In the genomic region with DNA sequence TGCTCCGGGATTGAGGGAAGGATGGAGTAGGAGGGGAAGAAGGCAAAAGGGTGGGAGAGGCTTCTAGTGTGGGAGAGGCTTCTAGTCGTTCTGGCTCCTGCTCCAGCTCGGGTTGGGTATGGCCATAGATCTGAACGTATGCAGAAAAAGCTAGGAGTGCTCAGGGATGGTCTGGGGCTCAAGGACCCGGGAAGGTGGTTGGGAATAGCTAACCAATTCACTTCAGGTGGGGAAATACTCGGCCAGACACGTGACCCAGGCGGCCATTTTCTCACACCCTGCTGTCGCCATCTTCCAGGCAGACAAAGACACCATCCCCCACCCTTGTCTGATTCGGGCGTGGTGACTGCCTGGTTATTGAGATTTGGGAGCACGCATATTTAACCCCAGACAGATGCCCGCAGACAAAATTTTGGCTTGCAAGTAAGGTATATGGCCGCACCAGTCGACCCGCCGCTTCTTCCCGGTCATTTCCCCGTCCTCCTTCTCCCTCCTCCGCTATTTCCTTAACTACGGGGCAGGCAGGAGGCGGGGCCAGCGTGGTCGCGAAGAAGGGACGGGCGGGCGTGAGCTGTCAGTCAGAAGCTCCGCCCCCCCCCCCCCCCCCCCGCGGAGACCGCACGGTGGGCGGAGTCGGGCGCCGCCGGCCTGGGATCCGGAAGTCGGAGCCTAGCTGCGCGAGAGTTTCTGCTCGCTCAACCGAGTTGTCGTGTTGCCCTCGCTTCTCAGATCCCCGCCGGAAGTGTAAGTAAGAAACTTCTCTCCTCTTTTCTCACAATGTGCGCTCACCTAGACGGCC, we compare ENCODE assay signal across 1 cellular context.
TF ChIP-seq lines count a peak whose summit lies in the region.

A gene with protein sequence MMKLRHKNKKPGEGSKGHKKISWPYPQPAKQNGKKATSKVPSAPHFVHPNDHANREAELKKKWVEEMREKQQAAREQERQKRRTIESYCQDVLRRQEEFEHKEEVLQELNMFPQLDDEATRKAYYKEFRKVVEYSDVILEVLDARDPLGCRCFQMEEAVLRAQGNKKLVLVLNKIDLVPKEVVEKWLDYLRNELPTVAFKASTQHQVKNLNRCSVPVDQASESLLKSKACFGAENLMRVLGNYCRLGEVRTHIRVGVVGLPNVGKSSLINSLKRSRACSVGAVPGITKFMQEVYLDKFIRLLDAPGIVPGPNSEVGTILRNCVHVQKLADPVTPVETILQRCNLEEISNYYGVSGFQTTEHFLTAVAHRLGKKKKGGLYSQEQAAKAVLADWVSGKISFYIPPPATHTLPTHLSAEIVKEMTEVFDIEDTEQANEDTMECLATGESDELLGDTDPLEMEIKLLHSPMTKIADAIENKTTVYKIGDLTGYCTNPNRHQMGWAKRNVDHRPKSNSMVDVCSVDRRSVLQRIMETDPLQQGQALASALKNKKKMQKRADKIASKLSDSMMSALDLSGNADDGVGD (plus strand): TSS at position 661 of the 799 bp plus-strand sequence. CDS start 2,348 bp downstream, outside the sequence.

TF ChIP-seq in HepG2, 621 proteins besides CTCF, POLR2A, EP300 and RAD21 (continued from another document and continues in another):
- no peak for TF ChIP-seq ZSCAN12 (CRISPR knock-in tag; IDR thresholded peaks at IDR 0.05)
- TF ChIP-seq TRIM24 (CRISPR knock-in tag; IDR thresholded peaks at IDR 0.05), result no peak
- TF ChIP-seq, protein P1, sequence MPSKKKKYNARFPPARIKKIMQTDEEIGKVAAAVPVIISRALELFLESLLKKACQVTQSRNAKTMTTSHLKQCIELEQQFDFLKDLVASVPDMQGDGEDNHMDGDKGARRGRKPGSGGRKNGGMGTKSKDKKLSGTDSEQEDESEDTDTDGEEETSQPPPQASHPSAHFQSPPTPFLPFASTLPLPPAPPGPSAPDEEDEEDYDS (CRISPR knock-in tag; IDR thresholded peaks at IDR 0.05), result peak; percentile 64
- TF ChIP-seq KDM5B (CRISPR knock-in tag; IDR thresholded peaks at IDR 0.05; ENCODE audit: borderline replicate concordance), result no peak
- no peak for TF ChIP-seq ZNF577 (CRISPR knock-in tag; IDR thresholded peaks at IDR 0.05; ENCODE audit: borderline replicate concordance, low read depth)
- no peak for TF ChIP-seq RBM39 (IDR thresholded peaks at IDR 0.05; ENCODE audit: low read depth, low read length, poor library complexity, severe bottlenecking)
- no peak for TF ChIP-seq CCDC6 (CRISPR knock-in tag; IDR thresholded peaks at IDR 0.05)
- no peak for TF ChIP-seq NPAS2 (CRISPR knock-in tag; IDR thresholded peaks at IDR 0.05; ENCODE audit: borderline replicate concordance)
- no peak for TF ChIP-seq SMARCE1 (IDR thresholded peaks at IDR 0.05; ENCODE audit: borderline replicate concordance)
- TF ChIP-seq, protein P2, sequence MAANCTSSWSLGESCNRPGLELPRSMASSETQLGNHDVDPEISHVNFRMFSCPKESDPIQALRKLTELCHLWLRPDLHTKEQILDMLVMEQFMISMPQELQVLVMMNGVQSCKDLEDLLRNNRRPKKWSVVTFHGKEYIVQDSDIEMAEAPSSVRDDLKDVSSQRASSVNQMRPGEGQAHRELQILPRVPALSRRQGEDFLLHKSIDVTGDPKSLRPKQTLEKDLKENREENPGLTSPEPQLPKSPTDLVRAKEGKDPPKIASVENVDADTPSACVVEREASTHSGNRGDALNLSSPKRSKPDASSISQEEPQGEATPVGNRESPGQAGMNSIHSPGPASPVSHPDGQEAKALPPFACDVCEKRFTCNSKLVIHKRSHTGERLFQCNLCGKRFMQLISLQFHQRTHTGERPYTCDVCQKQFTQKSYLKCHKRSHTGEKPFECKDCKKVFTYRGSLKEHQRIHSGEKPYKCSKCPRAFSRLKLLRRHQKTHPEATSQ (CRISPR knock-in tag; IDR thresholded peaks at IDR 0.05; ENCODE audit: borderline replicate concordance), result no peak
- peak; percentile 93 for TF ChIP-seq YY1 (IDR thresholded peaks at IDR 0.05; ENCODE audit: insufficient read depth, insufficient replicate concordance, low read depth, low read length)
- TF ChIP-seq SETDB1 (CRISPR knock-in tag; IDR thresholded peaks at IDR 0.05; ENCODE audit: borderline replicate concordance), result no peak
- no peak for TF ChIP-seq TEAD3 (CRISPR knock-in tag; optimal IDR thresholded peaks at IDR 0.05; ENCODE audit: borderline replicate concordance)
- no peak for TF ChIP-seq SRSF1 (optimal IDR thresholded peaks at IDR 0.05; ENCODE audit: low read depth, low read length)
- no peak for TF ChIP-seq U2AF1 (optimal IDR thresholded peaks at IDR 0.05; ENCODE audit: low read depth, low read length)
- no peak for TF ChIP-seq ATAD3A (CRISPR knock-in tag; IDR thresholded peaks at IDR 0.05)
- no peak for TF ChIP-seq ZNF234 (CRISPR knock-in tag; conservative IDR thresholded peaks at IDR 0.05)
- TF ChIP-seq, protein P3, sequence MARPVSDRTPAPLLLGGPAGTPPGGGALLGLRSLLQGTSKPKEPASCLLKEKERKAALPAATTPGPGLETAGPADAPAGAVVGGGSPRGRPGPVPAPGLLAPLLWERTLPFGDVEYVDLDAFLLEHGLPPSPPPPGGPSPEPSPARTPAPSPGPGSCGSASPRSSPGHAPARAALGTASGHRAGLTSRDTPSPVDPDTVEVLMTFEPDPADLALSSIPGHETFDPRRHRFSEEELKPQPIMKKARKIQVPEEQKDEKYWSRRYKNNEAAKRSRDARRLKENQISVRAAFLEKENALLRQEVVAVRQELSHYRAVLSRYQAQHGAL (CRISPR knock-in tag; IDR thresholded peaks at IDR 0.05; ENCODE audit: not compliant biosample characterization), result no peak
- TF ChIP-seq, protein P4, sequence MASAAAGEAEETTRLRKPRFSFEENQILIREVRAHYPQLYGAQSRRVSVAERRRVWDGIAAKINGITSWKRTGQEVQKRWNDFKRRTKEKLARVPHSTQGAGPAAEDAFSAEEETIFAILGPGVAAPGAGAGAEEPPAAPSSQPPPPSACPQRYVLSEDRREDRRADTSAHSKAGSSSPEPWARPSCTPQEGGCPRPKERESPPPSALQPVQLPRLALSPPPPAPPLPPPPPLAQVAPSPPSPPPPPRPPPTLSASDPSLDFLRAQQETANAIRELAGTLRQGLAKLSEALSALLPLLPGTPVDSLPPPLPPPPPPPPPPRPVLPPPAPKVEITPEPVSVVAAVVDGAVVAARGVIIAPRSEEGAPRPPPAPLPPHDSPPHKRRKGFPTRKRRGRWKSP (CRISPR knock-in tag; IDR thresholded peaks at IDR 0.05), result no peak
- no peak for TF ChIP-seq TCF12 (IDR thresholded peaks at IDR 0.05)
- TF ChIP-seq TCF12 (CRISPR knock-in tag; IDR thresholded peaks at IDR 0.05), result no peak
- TF ChIP-seq, protein P5, sequence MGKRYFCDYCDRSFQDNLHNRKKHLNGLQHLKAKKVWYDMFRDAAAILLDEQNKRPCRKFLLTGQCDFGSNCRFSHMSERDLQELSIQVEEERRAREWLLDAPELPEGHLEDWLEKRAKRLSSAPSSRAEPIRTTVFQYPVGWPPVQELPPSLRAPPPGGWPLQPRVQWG (CRISPR knock-in tag; IDR thresholded peaks at IDR 0.05; ENCODE audit: borderline replicate concordance, low read depth), result no peak
- TF ChIP-seq, protein P6, sequence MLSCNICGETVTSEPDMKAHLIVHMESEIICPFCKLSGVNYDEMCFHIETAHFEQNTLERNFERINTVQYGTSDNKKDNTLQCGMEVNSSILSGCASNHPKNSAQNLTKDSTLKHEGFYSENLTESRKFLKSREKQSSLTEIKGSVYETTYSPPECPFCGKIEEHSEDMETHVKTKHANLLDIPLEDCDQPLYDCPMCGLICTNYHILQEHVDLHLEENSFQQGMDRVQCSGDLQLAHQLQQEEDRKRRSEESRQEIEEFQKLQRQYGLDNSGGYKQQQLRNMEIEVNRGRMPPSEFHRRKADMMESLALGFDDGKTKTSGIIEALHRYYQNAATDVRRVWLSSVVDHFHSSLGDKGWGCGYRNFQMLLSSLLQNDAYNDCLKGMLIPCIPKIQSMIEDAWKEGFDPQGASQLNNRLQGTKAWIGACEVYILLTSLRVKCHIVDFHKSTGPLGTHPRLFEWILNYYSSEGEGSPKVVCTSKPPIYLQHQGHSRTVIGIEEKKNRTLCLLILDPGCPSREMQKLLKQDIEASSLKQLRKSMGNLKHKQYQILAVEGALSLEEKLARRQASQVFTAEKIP (CRISPR knock-in tag; IDR thresholded peaks at IDR 0.05; ENCODE audit: borderline replicate concordance), result no peak
- TF ChIP-seq, protein P7, sequence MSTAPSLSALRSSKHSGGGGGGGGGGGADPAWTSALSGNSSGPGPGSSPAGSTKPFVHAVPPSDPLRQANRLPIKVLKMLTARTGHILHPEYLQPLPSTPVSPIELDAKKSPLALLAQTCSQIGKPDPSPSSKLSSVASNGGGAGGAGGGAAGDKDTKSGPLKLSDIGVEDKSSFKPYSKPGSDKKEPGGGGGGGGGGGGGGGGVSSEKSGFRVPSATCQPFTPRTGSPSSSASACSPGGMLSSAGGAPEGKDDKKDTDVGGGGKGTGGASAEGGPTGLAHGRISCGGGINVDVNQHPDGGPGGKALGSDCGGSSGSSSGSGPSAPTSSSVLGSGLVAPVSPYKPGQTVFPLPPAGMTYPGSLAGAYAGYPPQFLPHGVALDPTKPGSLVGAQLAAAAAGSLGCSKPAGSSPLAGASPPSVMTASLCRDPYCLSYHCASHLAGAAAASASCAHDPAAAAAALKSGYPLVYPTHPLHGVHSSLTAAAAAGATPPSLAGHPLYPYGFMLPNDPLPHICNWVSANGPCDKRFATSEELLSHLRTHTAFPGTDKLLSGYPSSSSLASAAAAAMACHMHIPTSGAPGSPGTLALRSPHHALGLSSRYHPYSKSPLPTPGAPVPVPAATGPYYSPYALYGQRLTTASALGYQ (CRISPR knock-in tag; IDR thresholded peaks at IDR 0.05), result no peak
- no peak for TF ChIP-seq MZF1 (CRISPR knock-in tag; IDR thresholded peaks at IDR 0.05; ENCODE audit: borderline replicate concordance)
- no peak for TF ChIP-seq ZNF468 (CRISPR knock-in tag; IDR thresholded peaks at IDR 0.05)
- TF ChIP-seq RBAK (CRISPR knock-in tag; IDR thresholded peaks at IDR 0.05), result no peak
- 0 out of 2 replicates have a peak, but pooled peaks have one; percentile 40 for TF ChIP-seq YEATS2 (CRISPR knock-in tag; IDR thresholded peaks at IDR 0.05; ENCODE audit: borderline replicate concordance)
- TF ChIP-seq, protein P8, sequence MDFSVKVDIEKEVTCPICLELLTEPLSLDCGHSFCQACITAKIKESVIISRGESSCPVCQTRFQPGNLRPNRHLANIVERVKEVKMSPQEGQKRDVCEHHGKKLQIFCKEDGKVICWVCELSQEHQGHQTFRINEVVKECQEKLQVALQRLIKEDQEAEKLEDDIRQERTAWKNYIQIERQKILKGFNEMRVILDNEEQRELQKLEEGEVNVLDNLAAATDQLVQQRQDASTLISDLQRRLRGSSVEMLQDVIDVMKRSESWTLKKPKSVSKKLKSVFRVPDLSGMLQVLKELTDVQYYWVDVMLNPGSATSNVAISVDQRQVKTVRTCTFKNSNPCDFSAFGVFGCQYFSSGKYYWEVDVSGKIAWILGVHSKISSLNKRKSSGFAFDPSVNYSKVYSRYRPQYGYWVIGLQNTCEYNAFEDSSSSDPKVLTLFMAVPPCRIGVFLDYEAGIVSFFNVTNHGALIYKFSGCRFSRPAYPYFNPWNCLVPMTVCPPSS (IDR thresholded peaks at IDR 0.05), result no peak
- TF ChIP-seq MED8 (CRISPR knock-in tag; IDR thresholded peaks at IDR 0.05; ENCODE audit: insufficient replicate concordance), result no peak
- TF ChIP-seq KDM4B (CRISPR knock-in tag; IDR thresholded peaks at IDR 0.05), result no peak
- TF ChIP-seq, protein P9, sequence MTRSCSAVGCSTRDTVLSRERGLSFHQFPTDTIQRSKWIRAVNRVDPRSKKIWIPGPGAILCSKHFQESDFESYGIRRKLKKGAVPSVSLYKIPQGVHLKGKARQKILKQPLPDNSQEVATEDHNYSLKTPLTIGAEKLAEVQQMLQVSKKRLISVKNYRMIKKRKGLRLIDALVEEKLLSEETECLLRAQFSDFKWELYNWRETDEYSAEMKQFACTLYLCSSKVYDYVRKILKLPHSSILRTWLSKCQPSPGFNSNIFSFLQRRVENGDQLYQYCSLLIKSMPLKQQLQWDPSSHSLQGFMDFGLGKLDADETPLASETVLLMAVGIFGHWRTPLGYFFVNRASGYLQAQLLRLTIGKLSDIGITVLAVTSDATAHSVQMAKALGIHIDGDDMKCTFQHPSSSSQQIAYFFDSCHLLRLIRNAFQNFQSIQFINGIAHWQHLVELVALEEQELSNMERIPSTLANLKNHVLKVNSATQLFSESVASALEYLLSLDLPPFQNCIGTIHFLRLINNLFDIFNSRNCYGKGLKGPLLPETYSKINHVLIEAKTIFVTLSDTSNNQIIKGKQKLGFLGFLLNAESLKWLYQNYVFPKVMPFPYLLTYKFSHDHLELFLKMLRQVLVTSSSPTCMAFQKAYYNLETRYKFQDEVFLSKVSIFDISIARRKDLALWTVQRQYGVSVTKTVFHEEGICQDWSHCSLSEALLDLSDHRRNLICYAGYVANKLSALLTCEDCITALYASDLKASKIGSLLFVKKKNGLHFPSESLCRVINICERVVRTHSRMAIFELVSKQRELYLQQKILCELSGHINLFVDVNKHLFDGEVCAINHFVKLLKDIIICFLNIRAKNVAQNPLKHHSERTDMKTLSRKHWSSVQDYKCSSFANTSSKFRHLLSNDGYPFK (CRISPR knock-in tag; IDR thresholded peaks at IDR 0.05; ENCODE audit: borderline replicate concordance), result no peak
- no peak for TF ChIP-seq MAZ (IDR thresholded peaks at IDR 0.05; ENCODE audit: borderline replicate concordance, low read depth, low read length)
- 0 out of 2 replicates have a peak, but pooled peaks have one; percentile 37 for TF ChIP-seq MAZ (CRISPR knock-in tag; IDR thresholded peaks at IDR 0.05; ENCODE audit: low read depth)
- no peak for TF ChIP-seq ZFYVE20 (CRISPR knock-in tag; IDR thresholded peaks at IDR 0.05; ENCODE audit: borderline replicate concordance, low read depth)
- no peak for TF ChIP-seq ZNF367 (CRISPR knock-in tag; IDR thresholded peaks at IDR 0.05; ENCODE audit: borderline replicate concordance)
- TF ChIP-seq SMAD3 (CRISPR knock-in tag; IDR thresholded peaks at IDR 0.05), result no peak
- TF ChIP-seq BORCS8-MEF2B (CRISPR knock-in tag; IDR thresholded peaks at IDR 0.05), result no peak
- no peak for TF ChIP-seq HNF4G (IDR thresholded peaks at IDR 0.05; ENCODE audit: borderline replicate concordance, low read depth, low read length)
- no peak for TF ChIP-seq HNF4G (CRISPR knock-in tag; IDR thresholded peaks at IDR 0.05; ENCODE audit: borderline replicate concordance, low read depth)
- TF ChIP-seq ZFP41 (CRISPR knock-in tag; IDR thresholded peaks at IDR 0.05; ENCODE audit: borderline replicate concordance), result no peak
- 0 out of 2 replicates have a peak, but pooled peaks have one; percentile 37 for TF ChIP-seq NFRKB (IDR thresholded peaks at IDR 0.05)
- peak; percentile 21; the same call in 1 of the 2 replicates for TF ChIP-seq TBX3 (IDR thresholded peaks at IDR 0.05; ENCODE audit: borderline replicate concordance)
- TF ChIP-seq SP5 (CRISPR knock-in tag; IDR thresholded peaks at IDR 0.05; ENCODE audit: borderline replicate concordance, low read depth), result no peak
- TF ChIP-seq, protein P10, sequence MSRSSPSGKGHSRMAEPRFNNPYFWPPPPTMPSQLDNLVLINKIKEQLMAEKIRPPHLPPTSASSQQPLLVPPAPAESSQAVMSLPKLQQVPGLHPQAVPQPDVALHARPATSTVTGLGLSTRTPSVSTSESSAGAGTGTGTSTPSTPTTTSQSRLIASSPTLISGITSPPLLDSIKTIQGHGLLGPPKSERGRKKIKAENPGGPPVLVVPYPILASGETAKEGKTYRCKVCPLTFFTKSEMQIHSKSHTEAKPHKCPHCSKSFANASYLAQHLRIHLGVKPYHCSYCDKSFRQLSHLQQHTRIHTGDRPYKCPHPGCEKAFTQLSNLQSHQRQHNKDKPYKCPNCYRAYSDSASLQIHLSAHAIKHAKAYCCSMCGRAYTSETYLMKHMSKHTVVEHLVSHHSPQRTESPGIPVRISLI (CRISPR knock-in tag; IDR thresholded peaks at IDR 0.05; ENCODE audit: borderline replicate concordance), result no peak
